16 cellular contexts compared by ENCODE assay signal in the genomic region with DNA sequence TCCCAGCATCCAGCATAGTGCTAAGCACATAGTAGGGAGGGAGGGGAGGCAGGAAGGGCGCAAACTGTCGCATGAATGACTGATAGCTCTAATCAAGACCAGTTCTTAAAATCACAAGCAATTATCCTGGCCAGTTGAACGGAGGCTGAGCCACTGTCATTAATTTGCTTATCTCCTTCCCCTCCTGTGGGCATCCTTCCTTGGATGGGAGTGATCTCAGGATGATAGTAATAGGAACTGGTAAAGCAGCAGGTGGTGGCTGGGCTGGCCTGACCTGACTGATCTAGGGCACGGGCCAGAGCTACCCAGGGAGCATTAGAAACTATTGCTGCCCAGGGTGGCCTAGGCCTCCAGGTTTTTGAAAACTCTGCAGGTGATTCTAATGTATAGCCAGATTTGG.
A peak's percentile ranks its signal among the peaks of the same experiment; 100 is the strongest.
DNase-seq lines count a peak whose midpoint lies in the region; ATAC-seq and TF ChIP-seq lines count a peak whose summit lies in the region.
"Had no signal": no experiment of that assay in that cellular context is flagged by ENCODE, and none has a peak within 500 bp of the region (broad histone marks: within the 10 kb centered on the region; RNA-seq: fewer than 3 reads in every experiment).

No MANE protein-coding gene starts in this region.

- POLR2A ChIA-PET in SK-N-SH (lab: Yijun Ruan, JAX) = interaction anchor here (1.0 to 1.5 kb wide), 3 partner anchors 68 to 183 kb away, joined by 3 to 4 read pairs (median 3); no protein-coding TSS in a partner anchor
- POLR2A ChIA-PET in HEK293 (lab: Yijun Ruan, JAX) = no interaction called here
- POLR2A ChIA-PET in PC-3 (lab: Charles Lee; ENCODE audit: unreplicated experiment) = no interaction called here

- H3K79me2 ChIP-seq in SK-N-SH (ENCODE audit: insufficient read depth) (no peaks in the 10 kb centered on the region), PC-3 (ENCODE audit: low read length) (no peaks in the 10 kb centered on the region)

- H3F3A ChIP-seq in SK-N-SH (replicated peaks; ENCODE audit: insufficient read depth) (peaks cover 19% of the 10 kb centered on the region), PC-3 (ENCODE audit: low read length, unreplicated experiment) (no peaks in the 10 kb centered on the region)

- BruUV-seq in PC-3 (replicated peaks; lab: Mats Ljungman, UMichigan) = no TSS peak

- H4K20me1 ChIP-seq in SK-N-SH (ENCODE audit: insufficient read depth) (peaks cover 16% of the 10 kb centered on the region), PC-3 (ENCODE audit: low read length) (no peaks in the 10 kb centered on the region)

- CTCF ChIA-PET in SK-N-SH (lab: Yijun Ruan, JAX) = interaction anchor here (1.0 to 3.9 kb wide), 10 partner anchors 10 to 155 kb away, joined by 3 to 17 read pairs (median 5); no protein-coding TSS in a partner anchor
- CTCF ChIA-PET in HEK293 (lab: Yijun Ruan, JAX) = no interaction called here
- CTCF ChIA-PET in PC-3 (lab: Charles Lee) = no interaction called here

- H3K4me3 ChIP-seq in SK-N-SH (ENCODE audit: low read depth in 2 of 2, low read length in 1 of 2) = no peak overlapping the region
- no peak overlapping the region for H3K4me3 ChIP-seq in HEK293 (ENCODE audit: low read depth, low read length)
- H3K4me3 ChIP-seq in PC-3 (ENCODE audit: low read length) = no peak overlapping the region
- H3K4me3 ChIP-seq: BLaER1, GM23248 had no signal

- H3K9me3 ChIP-seq in SK-N-SH (no peaks in the 10 kb centered on the region), HEK293 (ENCODE audit: control insufficient read depth, insufficient read depth, low read depth, low read length) (no peaks in the 10 kb centered on the region), PC-3 (ENCODE audit: low read length) (no peaks in the 10 kb centered on the region)
- H3K9me3 ChIP-seq: BLaER1, Caco-2 had no signal

- H3K4me2 ChIP-seq in SK-N-SH (no peak overlapping the region), PC-3 (ENCODE audit: low read length) (no peak overlapping the region)

- ATAC-seq in SK-N-SH treated with all-trans-retinoic acid at 6 μM for 48 hours (no peak), PC-3 (no peak)
- ATAC-seq: CD8-positive, alpha-beta T cell had no signal

- H3K27ac ChIP-seq in SK-N-SH (ENCODE audit: low read depth in 2 of 2, low read length in 1 of 2) = peak overlapping the region in 1 of 2 experiments; percentile 96; a peak in 2 of 4 replicates
- no peak overlapping the region for H3K27ac ChIP-seq in HEK293 (ENCODE audit: extremely low read depth, low read depth, low read length)
- no peak overlapping the region for H3K27ac ChIP-seq in PC-3 (ENCODE audit: low read length)
- H3K27ac ChIP-seq: BLaER1, C4-2B, GM23248 had no signal

- peak; percentile 57 for DNase-seq in SK-N-SH
- DNase-seq in iPS-NIHi7 (ENCODE audit: extremely low spot score) = peak; percentile 2
- no peak for DNase-seq in middle frontal gyrus (ENCODE audit: extremely low spot score, low spot score)
- DNase-seq in PC-3 = no peak
- DNase-seq: Caco-2; CD4-positive, CD25-positive, alpha-beta regulatory T cell; CD8-positive, alpha-beta T cell; DMS153; DND-41; GM23248; H7; HCEC 1CT had no signal

- no peaks in the 10 kb centered on the region for H3K27me3 ChIP-seq in SK-N-SH (ENCODE audit: insufficient read depth)
- no peaks in the 10 kb centered on the region for H3K27me3 ChIP-seq in PC-3 (ENCODE audit: low read length)
- H3K27me3 ChIP-seq: BLaER1 had no signal

- H3K36me3 ChIP-seq in SK-N-SH (replicated peaks in 1 of 2; ENCODE audit: control insufficient read depth in 1 of 2, insufficient read depth in 2 of 2, low read length in 1 of 2) (no peaks in the 10 kb centered on the region), HEK293 (ENCODE audit: control insufficient read depth in 2 of 2, insufficient read depth in 1 of 2, low read length in 2 of 2) (no peaks in the 10 kb centered on the region), PC-3 (ENCODE audit: low read depth, low read length) (no peaks in the 10 kb centered on the region)
- H3K36me3 ChIP-seq: BLaER1 had no signal

- 68% methylated on average over 4 of the region's 4 CpGs for WGBS in SK-N-SH (ENCODE audit: low lambda C conversion rate)

- H2AFZ ChIP-seq in SK-N-SH (ENCODE audit: low read depth) = no peak overlapping the region
- no peak overlapping the region for H2AFZ ChIP-seq in PC-3 (ENCODE audit: low read length)
- H2AFZ ChIP-seq: GM23248 had no signal

- H3K4me1 ChIP-seq in SK-N-SH (ENCODE audit: control insufficient read depth in 1 of 2, insufficient read depth in 2 of 2, low read depth in 1 of 2, low read length in 1 of 2) = peaks cover 4 to 67% of the 10 kb centered on the region in 2 experiments; a peak in 2 of 4 replicates
- peaks cover 6% of the 10 kb centered on the region; the same call in 1 of the 2 replicates for H3K4me1 ChIP-seq in HEK293 (ENCODE audit: control insufficient read depth, insufficient read depth, low read length)
- H3K4me1 ChIP-seq in PC-3 (ENCODE audit: insufficient read depth, low read length) = no peaks in the 10 kb centered on the region
- H3K4me1 ChIP-seq: Caco-2 had no signal

- peak; percentile 31; the same call in 1 of the 2 replicates for TF ChIP-seq RAD21 in SK-N-SH (IDR thresholded peaks at IDR 0.05; ENCODE audit: low read length)

- no peak overlapping the region for H3K9ac ChIP-seq in SK-N-SH
- no peak overlapping the region for H3K9ac ChIP-seq in PC-3 (ENCODE audit: low read length)
- H3K9ac ChIP-seq: BLaER1, GM23248 had no signal

- TF ChIP-seq EP300 in SK-N-SH (IDR thresholded peaks at IDR 0.05; ENCODE audit: borderline replicate concordance in 1 of 2, low read depth in 1 of 2, low read length in 1 of 2) = peak in 1 of 2 experiments; percentile 97; a peak in 2 of 4 replicates

- TF ChIP-seq CTCF in SK-N-SH (IDR thresholded peaks at IDR 0.05) = no peak
- no peak for TF ChIP-seq CTCF in HEK293 (tag by site-specific recombination; IDR thresholded peaks at IDR 0.05)
- TF ChIP-seq CTCF in PC-3 (conservative IDR thresholded peaks at IDR 0.05; ENCODE audit: low read depth, low read length) = no peak

- H3K9me2 ChIP-seq in SK-N-SH = no peaks in the 10 kb centered on the region
- H3K9me2 ChIP-seq in PC-3 (replicated peaks; ENCODE audit: low read length) = no peaks in the 10 kb centered on the region

- intact Hi-C loops in PC-3 (cut with micrococcal nuclease) = no loop called here

TF ChIP-seq in SK-N-SH, 30 proteins besides CTCF, POLR2A, EP300 and RAD21 (continues in another document):
- no peak for TF ChIP-seq NFIC (IDR thresholded peaks at IDR 0.05; ENCODE audit: borderline replicate concordance)
- no peak for TF ChIP-seq RXRA (IDR thresholded peaks at IDR 0.05; ENCODE audit: borderline replicate concordance, low read depth)
- no peak for TF ChIP-seq YY1 (IDR thresholded peaks at IDR 0.05; ENCODE audit: low read depth)
- no peak for TF ChIP-seq GABPA (IDR thresholded peaks at IDR 0.05; ENCODE audit: low read depth)
- no peak for TF ChIP-seq ELF1 (IDR thresholded peaks at IDR 0.05)
- TF ChIP-seq EZH2phosphoT487 (IDR thresholded peaks at IDR 0.05; ENCODE audit: borderline replicate concordance, low read depth) = no peak
- TF ChIP-seq RCOR1 (IDR thresholded peaks at IDR 0.05; ENCODE audit: low read length) = peak; percentile 74; the same call in 1 of the 2 replicates

TF ChIP-seq in SK-N-SH treated with all-trans-retinoic acid at 6 μM for 48 hours, 23 proteins besides CTCF, POLR2A, EP300 and RAD21 (continues in another document):
- TF ChIP-seq, protein P1, sequence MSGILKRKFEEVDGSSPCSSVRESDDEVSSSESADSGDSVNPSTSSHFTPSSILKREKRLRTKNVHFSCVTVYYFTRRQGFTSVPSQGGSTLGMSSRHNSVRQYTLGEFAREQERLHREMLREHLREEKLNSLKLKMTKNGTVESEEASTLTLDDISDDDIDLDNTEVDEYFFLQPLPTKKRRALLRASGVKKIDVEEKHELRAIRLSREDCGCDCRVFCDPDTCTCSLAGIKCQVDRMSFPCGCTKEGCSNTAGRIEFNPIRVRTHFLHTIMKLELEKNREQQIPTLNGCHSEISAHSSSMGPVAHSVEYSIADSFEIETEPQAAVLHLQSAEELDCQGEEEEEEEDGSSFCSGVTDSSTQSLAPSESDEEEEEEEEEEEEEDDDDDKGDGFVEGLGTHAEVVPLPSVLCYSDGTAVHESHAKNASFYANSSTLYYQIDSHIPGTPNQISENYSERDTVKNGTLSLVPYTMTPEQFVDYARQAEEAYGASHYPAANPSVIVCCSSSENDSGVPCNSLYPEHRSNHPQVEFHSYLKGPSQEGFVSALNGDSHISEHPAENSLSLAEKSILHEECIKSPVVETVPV (CRISPR knock-in tag; IDR thresholded peaks at IDR 0.05) = no peak
- no peak for TF ChIP-seq ZNF565 (CRISPR knock-in tag; conservative IDR thresholded peaks at IDR 0.05; ENCODE audit: low read depth)
- TF ChIP-seq TCF4 (CRISPR knock-in tag; IDR thresholded peaks at IDR 0.05; ENCODE audit: borderline replicate concordance) = no peak
- no peak for TF ChIP-seq SNAI2 (CRISPR knock-in tag; IDR thresholded peaks at IDR 0.05)
- TF ChIP-seq OSR1 (CRISPR knock-in tag; IDR thresholded peaks at IDR 0.05) = no peak
- no peak for TF ChIP-seq PPARA (CRISPR knock-in tag; IDR thresholded peaks at IDR 0.05; ENCODE audit: borderline replicate concordance)

TF ChIP-seq in HEK293, 187 proteins besides CTCF, POLR2A, EP300 and RAD21:
- TF ChIP-seq ZIC2 (tag by site-specific recombination; IDR thresholded peaks at IDR 0.05) (peak; percentile 28; the same call in 1 of the 2 replicates), KLF8 (tag by site-specific recombination; IDR thresholded peaks at IDR 0.05) (no peak), ZNF560 (tag by site-specific recombination; IDR thresholded peaks at IDR 0.05; ENCODE audit: borderline replicate concordance) (no peak)

Comparison
In these comparisons a context has a peak if more than half of its experiments do, and no peak if none do; other contexts are left out.
1. DNase-seq: peak in SK-N-SH (single experiment) and iPS-NIHi7 (single experiment); none in middle frontal gyrus (single experiment) and PC-3 (single experiment).